In genomic region chr7:33444501-33444900, GRCh38 we compare ENCODE assay signal across 16 cellular contexts.
DNase-seq lines count a peak whose midpoint lies in the region; ATAC-seq and TF ChIP-seq lines count a peak whose summit lies in the region.
"Had no signal": no experiment of that assay in that cellular context is flagged by ENCODE, and none has a peak within 500 bp of the region (broad histone marks: within the 10 kb centered on the region; RNA-seq: fewer than 3 reads in every experiment).

No MANE protein-coding gene starts in this region.

- no peak for TF ChIP-seq CTCF in fibroblast of the aortic adventitia (IDR thresholded peaks at IDR 0.05; ENCODE audit: insufficient read depth, low read length)

- DNase-seq in DMS79 treated with DMSO at 0.1 percent for 48 hours (lab: John Stamatoyannopoulos, UW) (peak; percentile 26), DMS79 (lab: John Stamatoyannopoulos, UW) (no peak), NCI-H524 treated with DMSO at 0.1 percent for 48 hours (lab: John Stamatoyannopoulos, UW) (peak; percentile 70), fibroblast of the aortic adventitia (ENCODE audit: low read depth) (peak; percentile 56), renal cortical epithelial cell (ENCODE audit: low read depth) (peak; percentile 21)
- DNase-seq: activated CD8-positive, alpha-beta memory T cell treated with anti-CD3 and anti-CD28 coated beads for 24 hours; kidney; NCI-H2227 treated with DMSO at 0.1 percent for 48 hours; occipital lobe; SHP77; stimulated activated naive B cell treated with anti-CD40 and anti-IgM and Interleukin-4, amounts not matched to agents 10 μg/mL and 1 μg/mL and 100 μg/mL, for 72 hours; T-helper 1 cell had no signal

- H3K4me3 ChIP-seq in fibroblast of the aortic adventitia (ENCODE audit: low read depth, low read length) = no peak overlapping the region

- no peak for ATAC-seq in HG02981 (IDR thresholded peaks at IDR 0.05; ENCODE audit: unreplicated experiment)
- no peak for ATAC-seq in GM21381 (IDR thresholded peaks at IDR 0.05; ENCODE audit: unreplicated experiment)
- no peak for ATAC-seq in GM19023 (IDR thresholded peaks at IDR 0.05; ENCODE audit: unreplicated experiment)
- ATAC-seq: stimulated activated naive B cell treated with anti-CD40 and anti-IgM and Interleukin-4, amounts not matched to agents 10 μg/mL and 1 μg/mL and 100 μg/mL, for 72 hours; WTC11 had no signal
